ENCODE assay signal across 8 cellular contexts in the genomic region with DNA sequence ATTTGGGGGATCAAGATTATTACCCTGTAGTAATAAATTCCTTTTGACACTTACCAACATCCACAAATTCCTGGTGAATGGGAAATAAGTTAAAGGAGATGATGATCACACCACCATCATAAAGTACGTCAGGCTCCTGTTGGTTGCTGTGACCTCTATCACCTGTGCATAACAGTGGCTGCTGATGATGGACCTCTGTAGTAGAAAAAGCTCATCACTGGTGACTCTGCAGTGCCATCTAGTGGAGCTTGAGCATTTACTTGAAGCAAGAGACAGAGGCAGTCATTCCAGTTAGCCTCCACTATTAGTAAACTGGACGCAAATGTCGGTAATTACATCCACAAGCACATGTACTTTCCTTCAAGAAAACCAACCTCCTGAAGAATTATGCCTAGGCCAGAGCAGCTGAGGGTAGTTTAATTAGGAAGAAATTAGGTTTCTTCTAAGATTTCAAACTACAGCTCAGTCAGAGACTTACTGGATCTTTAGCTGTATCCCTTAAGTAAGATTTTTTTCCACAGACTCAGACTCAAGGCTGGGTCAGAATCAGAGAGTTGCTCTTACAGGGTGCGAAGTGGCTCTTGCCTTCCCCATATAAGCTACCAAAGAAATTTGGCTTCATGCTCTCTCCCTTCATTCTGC. TPM values are rescaled to one million over a fixed set of nuclear protein-coding genes. Genes with fewer than 3 reads are reported as not detected.
A peak's percentile ranks its signal among the peaks of the same experiment; 100 is the strongest.
DNase-seq lines count a peak whose midpoint lies in the region; ATAC-seq and TF ChIP-seq lines count a peak whose summit lies in the region.

No MANE protein-coding gene starts in this region.

- H3K36me3 Mint-ChIP-seq in H9 (ENCODE audit: insufficient read depth in 1 of 3, low read depth in 3 of 3), result no peaks in the 10 kb centered on the region

- no peak overlapping the region for H3K4ac ChIP-seq in H9 (ENCODE audit: low read depth, low read length)

- H3K79me1 ChIP-seq in H9 (ENCODE audit: insufficient read depth, low read depth, low read length, poor library complexity, severe bottlenecking), result no peaks in the 10 kb centered on the region

- no peak overlapping the region for H2BK12ac ChIP-seq in H9 (ENCODE audit: insufficient read length, low read depth, low read length)

- intact Hi-C loops in heart right ventricle (cut with DNase I), result loop anchor here (2.0 to 10.0 kb wide), 12 partner anchors 324 to 735 kb away; no protein-coding TSS in a partner anchor

- H2BK5ac ChIP-seq in H9 (ENCODE audit: insufficient read length, low read length), result no peak overlapping the region

- no peak overlapping the region for H2BK120ac ChIP-seq in H9 (ENCODE audit: low read depth, low read length, poor library complexity, severe bottlenecking)

- H3K4me1 Mint-ChIP-seq in H9, result peaks cover 0 to 2% of the 10 kb centered on the region in 2 experiments; a peak in 1 of 4 replicates

- H3T11ph ChIP-seq in H9 (ENCODE audit: low read length), result no peak overlapping the region

- H3K4me1 ChIP-seq in H9 (ENCODE audit: insufficient read depth, low read length) (no peaks in the 10 kb centered on the region; the same call in 1 of the 2 replicates), heart right ventricle (peaks cover 0 to 8% (median 0%) of the 10 kb centered on the region in 9 donors)

- H3K27me3 Mint-ChIP-seq in H9 (ENCODE audit: low read depth), result no peaks in the 10 kb centered on the region

- no peaks in the 10 kb centered on the region for H4K20me1 ChIP-seq in H9 (ENCODE audit: control insufficient read depth, insufficient read depth, insufficient read length)

- no peak overlapping the region for H3K4me2 ChIP-seq in H9 (ENCODE audit: insufficient read depth, insufficient read length, low read length)

- H4K8ac ChIP-seq in H9 (replicated peaks; ENCODE audit: insufficient read length, low read depth, low read length), result no peak overlapping the region

- no peak overlapping the region for H3K23ac ChIP-seq in H9 (ENCODE audit: insufficient read length, low read depth, low read length)

- peak; percentile 78 to 90 (median 84) for ATAC-seq in heart right ventricle
- ATAC-seq in GM18519 (IDR thresholded peaks at IDR 0.05; ENCODE audit: low FRiP score, unreplicated experiment), result no peak

- no peak overlapping the region for H4K5ac ChIP-seq in H9 (ENCODE audit: insufficient read length, low read depth, low read length)

- peak; percentile 90 for DNase-seq in EL
- DNase-seq in H9, result peak; percentile 87
- peak; percentile 47 for DNase-seq in NCI-H1048 (lab: John Stamatoyannopoulos, UW)
- peak; percentile 91 for DNase-seq in SK-N-DZ (ENCODE audit: low spot score)
- peak; percentile 47 for DNase-seq in activated naive CD8-positive, alpha-beta T cell treated with anti-CD3 and anti-CD28 coated beads, Interleukin-2, amount 50 U/mL, for 16 hours (ENCODE audit: low read depth, low spot score)
- DNase-seq in heart right ventricle, result peak in 1 of 2 donors; percentile 85
- DNase-seq in retina, result peak; percentile 72

- H2BK20ac ChIP-seq in H9 (ENCODE audit: low read depth, low read length, poor library complexity, severe bottlenecking), result no peak overlapping the region

- no peak overlapping the region for H3K56ac ChIP-seq in H9 (ENCODE audit: insufficient read length, low read depth, low read length)

- no peak overlapping the region for H3K18ac ChIP-seq in H9 (ENCODE audit: insufficient read length, low read depth, low read length)

- H3K23me2 ChIP-seq in H9 (ENCODE audit: insufficient read length, low read depth, low read length, poor library complexity, severe bottlenecking), result no peaks in the 10 kb centered on the region

- no CpG with 5 or more reads among the region's 4 CpGs for WGBS in H9 (ENCODE audit: extremely low coverage, insufficient read length, low lambda C conversion rate)
- 33 to 41% methylated on average over 4 of the region's 4 CpGs for WGBS in heart right ventricle, 2 donors

- no peaks in the 10 kb centered on the region for H3K9me3 Mint-ChIP-seq in H9

- H3K9me3 ChIP-seq in H9 (ENCODE audit: control insufficient read depth, low read depth, low read length) (no peaks in the 10 kb centered on the region), heart right ventricle (no peaks in the 10 kb centered on the region)

- peaks cover 0 to 55% (median 4%) of the 10 kb centered on the region in 9 donors for H3K36me3 ChIP-seq in heart right ventricle

- no peaks in the 10 kb centered on the region for H3K27me3 ChIP-seq in H9 (ENCODE audit: insufficient read depth, low read length)
- H3K27me3 ChIP-seq in heart right ventricle, result no peaks in the 10 kb centered on the region

- H2BK15ac ChIP-seq in H9 (ENCODE audit: low read depth, low read length), result no peak overlapping the region

- TF ChIP-seq CTCF in H9 (conservative IDR thresholded peaks at IDR 0.05), result peak; percentile 92
- peak; percentile 79 to 93 (median 88) for TF ChIP-seq CTCF in heart right ventricle (IDR thresholded peaks at IDR 0.05)

- H3K27ac ChIP-seq in H9 (ENCODE audit: insufficient read length, low read depth, low read length) (no peak overlapping the region), heart right ventricle (no peak overlapping the region)

- no peak overlapping the region for H3K4me3 Mint-ChIP-seq in H9

- no peak overlapping the region for H4K91ac ChIP-seq in H9 (ENCODE audit: insufficient read length, low read depth, low read length)

- no peak overlapping the region for H3K14ac ChIP-seq in H9 (ENCODE audit: insufficient read depth, low read length)

- H2AK5ac ChIP-seq in H9 (ENCODE audit: insufficient read length, low read length), result no peak overlapping the region

- H2AFZ ChIP-seq in H9 (ENCODE audit: low read length), result no peak overlapping the region

- no peak overlapping the region for H3K9ac ChIP-seq in H9 (ENCODE audit: extremely low read depth, insufficient read length, low read length)

- no peaks in the 10 kb centered on the region for H3K79me2 ChIP-seq in H9 (ENCODE audit: insufficient read depth, low read length)

- H3K4me3 ChIP-seq in heart right ventricle, result no peak overlapping the region

- no peak overlapping the region for H3K27ac Mint-ChIP-seq in H9

RNA-seq across cellular contexts. Expression of a gene that starts 39.3 kb away (rescaled TPM):
- total RNA-seq in H9 (2021), result 20.7 and 21.8 TPM in 2 replicates
- 6.6 and 14.1 TPM in 2 replicates for polyA plus RNA-seq in SK-N-DZ (2014; cell fraction: cytosol; rRNA removed)
- polyA plus RNA-seq in SK-N-DZ (2014; cell fraction: nucleus; rRNA removed), result 15.1 and 15.3 TPM in 2 replicates
- 10 to 100 TPM in 4 of 10 donors, 1 to 10 TPM in 6; 5.5 to 22.8 (median 8.5) TPM for total RNA-seq in heart right ventricle
- 10 to 100 TPM in 1 of 2 donors, 1 to 10 TPM in 1; 7.8 to 12.2 TPM for polyA plus RNA-seq in heart right ventricle
